In genomic region chr2:37711308-37711731, GRCh38 we compare ENCODE assay signal across 8 cellular contexts. TPM values are rescaled to one million over a fixed set of nuclear protein-coding genes. Genes with fewer than 3 reads are reported as not detected.
DNase-seq lines count a peak whose midpoint lies in the region; ATAC-seq, FAIRE-seq and TF ChIP-seq lines count a peak whose summit lies in the region.

No MANE protein-coding gene starts in this region.

- H3K4me3 ChIP-seq in kidney (ENCODE audit: low read length in 2 of 2), result no peak overlapping the region

- H3K4me1 ChIP-seq in kidney (ENCODE audit: control insufficient read depth in 1 of 2, insufficient read depth in 1 of 2, low read depth in 1 of 2, low read length in 2 of 2), result no peaks in the 10 kb centered on the region

- H3K4me1 Mint-ChIP-seq in activated T-cell treated with anti-CD3 and anti-CD28 coated beads, Interleukin-2, amount 50 U/mL, for 24 hours (ENCODE audit: low read depth), result peaks cover 49% of the 10 kb centered on the region

- H3K9ac ChIP-seq in kidney (ENCODE audit: low read length in 2 of 2), result no peak overlapping the region

- no peak for TF ChIP-seq CTCF in kidney (IDR thresholded peaks at IDR 0.05; ENCODE audit: borderline replicate concordance, extremely low read depth, insufficient read depth)

- DNase-seq in HTR-8/SVneo (ENCODE audit: insufficient read length, low spot score), result peak; percentile 87
- DNase-seq in activated T-cell treated with anti-CD3 and anti-CD28 coated beads, Interleukin-2, amount 50 U/mL, for 24 hours, result peak; percentile 42
- peak; percentile 23 for DNase-seq in kidney
- no peak for DNase-seq in GM19240 (ENCODE audit: insufficient read length, low spot score)
- no peak for DNase-seq in SHP77 (lab: John Stamatoyannopoulos, UW)
- no peak for DNase-seq in NCI-H1105 treated with DMSO at 0.1 percent for 48 hours (lab: John Stamatoyannopoulos, UW)

- intact Hi-C loops in kidney (cut with DNase I), result no loop called here

- no peak overlapping the region for H3K27ac ChIP-seq in kidney (ENCODE audit: low read depth in 2 of 2, low read length in 2 of 2)

- peaks cover 13% of the 10 kb centered on the region for H3K9me3 Mint-ChIP-seq in activated T-cell treated with anti-CD3 and anti-CD28 coated beads, Interleukin-2, amount 50 U/mL, for 24 hours

- H3K4me3 Mint-ChIP-seq in activated T-cell treated with anti-CD3 and anti-CD28 coated beads, Interleukin-2, amount 50 U/mL, for 24 hours, result no peak overlapping the region

- no peaks in the 10 kb centered on the region for H3K27me3 Mint-ChIP-seq in activated T-cell treated with anti-CD3 and anti-CD28 coated beads, Interleukin-2, amount 50 U/mL, for 24 hours

- ATAC-seq in GM18867 (IDR thresholded peaks at IDR 0.05; ENCODE audit: unreplicated experiment), result peak; percentile 44
- no peak for ATAC-seq in GM19455 (IDR thresholded peaks at IDR 0.05; ENCODE audit: unreplicated experiment)

- H3K27ac Mint-ChIP-seq in activated T-cell treated with anti-CD3 and anti-CD28 coated beads, Interleukin-2, amount 50 U/mL, for 24 hours, result no peak overlapping the region

- peaks cover 2% of the 10 kb centered on the region for H3K36me3 Mint-ChIP-seq in activated T-cell treated with anti-CD3 and anti-CD28 coated beads, Interleukin-2, amount 50 U/mL, for 24 hours (ENCODE audit: low read depth)

- no peaks in the 10 kb centered on the region for H3K36me3 ChIP-seq in kidney (ENCODE audit: control insufficient read depth in 1 of 2, insufficient read depth in 2 of 2, low read length in 2 of 2)

- H3K9me3 ChIP-seq in kidney (ENCODE audit: control insufficient read depth in 1 of 2, low read length in 2 of 2), result peaks cover 0 to 5% of the 10 kb centered on the region in 2 donors

- FAIRE-seq in HTR-8/SVneo (lab: Jason Lieb, UNC), result peak; percentile 33
- no peak for FAIRE-seq in kidney (lab: Jason Lieb, UNC)

RNA-seq across cellular contexts. Expression of gene CDC42EP3, which starts 39.9 kb away (rescaled TPM):
- total RNA-seq in kidney, result 34.1 TPM
- polyA plus RNA-seq in kidney (ENCODE audit: insufficient read depth, low read depth, low replicate concordance), result 21.3 TPM

Comparison
In these comparisons a context has a peak if more than half of its experiments do, and no peak if none do; other contexts are left out.
1. DNase-seq: peak in HTR-8/SVneo (single experiment), activated T-cell treated with anti-CD3 and anti-CD28 coated beads, Interleukin-2, amount 50 U/mL, for 24 hours (single experiment) and kidney (single experiment); none in GM19240 (single experiment), SHP77 (0 of 2) and NCI-H1105 treated with DMSO at 0.1 percent for 48 hours (single experiment).